In the genomic region with DNA sequence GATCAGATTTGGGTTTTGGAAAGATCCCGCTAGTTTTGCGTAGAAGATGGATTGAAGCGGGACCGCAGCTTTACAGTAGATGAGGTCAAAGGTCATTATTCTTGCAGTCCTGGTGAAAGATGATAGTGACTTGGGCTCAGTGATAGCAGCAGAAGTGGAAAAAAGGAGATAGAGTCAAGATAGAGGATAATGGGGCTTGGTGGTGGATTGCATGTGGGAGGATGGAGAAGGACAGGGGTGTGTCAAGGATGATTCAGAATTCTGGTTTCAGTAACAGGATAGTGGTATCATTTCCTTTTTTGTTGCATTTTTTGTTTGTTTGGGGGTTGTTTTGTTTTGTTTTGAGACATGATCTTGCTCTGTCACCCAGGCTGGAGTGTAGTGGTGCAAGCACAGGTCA, we compare ENCODE assay signal across 13 cellular contexts.
"Had no signal": no experiment of that assay in that cellular context is flagged by ENCODE, and none has a peak within 500 bp of the region (broad histone marks: within the 10 kb centered on the region; RNA-seq: fewer than 3 reads in every experiment).

No MANE protein-coding gene starts in this region.

- DNase-seq: activated CD4-positive, alpha-beta T cell treated with anti-CD3 and anti-CD28 coated beads, Interleukin-2, amount 10 ng/mL, durations not matched to agents 7 days and 5 days; activated CD4-positive, CD25-positive, alpha-beta regulatory T cell; activated CD8-positive, alpha-beta memory T cell treated with anti-CD3 and anti-CD28 coated beads for 24 hours; activated effector memory CD4-positive, alpha-beta T cell treated with Interleukin-2 at 50 U/mL for 16 hours; activated T-cell treated with anti-CD3 and anti-CD28 coated beads for 4 hours; amygdala; brain microvascular endothelial cell; erythroblast; hippocampal formation; stimulated activated CD4-positive, alpha-beta T cell treated with anti-CD3 and anti-CD28 coated beads, Interleukin-4, amount 100 ng/mL, for 1 hour; stimulated activated CD8-positive, alpha-beta memory T cell treated with anti-CD3 and anti-CD28 coated beads, Interleukin-4, amount 100 ng/mL, for 48 hours; stomach had no signal

- ATAC-seq: activated naive CD4-positive, alpha-beta T cell treated with anti-CD3 and anti-CD28 coated beads, Interleukin-2, amount 50 U/mL, for 72 hours had no signal
